ENCODE assay signal across 13 cellular contexts in the genomic region with DNA sequence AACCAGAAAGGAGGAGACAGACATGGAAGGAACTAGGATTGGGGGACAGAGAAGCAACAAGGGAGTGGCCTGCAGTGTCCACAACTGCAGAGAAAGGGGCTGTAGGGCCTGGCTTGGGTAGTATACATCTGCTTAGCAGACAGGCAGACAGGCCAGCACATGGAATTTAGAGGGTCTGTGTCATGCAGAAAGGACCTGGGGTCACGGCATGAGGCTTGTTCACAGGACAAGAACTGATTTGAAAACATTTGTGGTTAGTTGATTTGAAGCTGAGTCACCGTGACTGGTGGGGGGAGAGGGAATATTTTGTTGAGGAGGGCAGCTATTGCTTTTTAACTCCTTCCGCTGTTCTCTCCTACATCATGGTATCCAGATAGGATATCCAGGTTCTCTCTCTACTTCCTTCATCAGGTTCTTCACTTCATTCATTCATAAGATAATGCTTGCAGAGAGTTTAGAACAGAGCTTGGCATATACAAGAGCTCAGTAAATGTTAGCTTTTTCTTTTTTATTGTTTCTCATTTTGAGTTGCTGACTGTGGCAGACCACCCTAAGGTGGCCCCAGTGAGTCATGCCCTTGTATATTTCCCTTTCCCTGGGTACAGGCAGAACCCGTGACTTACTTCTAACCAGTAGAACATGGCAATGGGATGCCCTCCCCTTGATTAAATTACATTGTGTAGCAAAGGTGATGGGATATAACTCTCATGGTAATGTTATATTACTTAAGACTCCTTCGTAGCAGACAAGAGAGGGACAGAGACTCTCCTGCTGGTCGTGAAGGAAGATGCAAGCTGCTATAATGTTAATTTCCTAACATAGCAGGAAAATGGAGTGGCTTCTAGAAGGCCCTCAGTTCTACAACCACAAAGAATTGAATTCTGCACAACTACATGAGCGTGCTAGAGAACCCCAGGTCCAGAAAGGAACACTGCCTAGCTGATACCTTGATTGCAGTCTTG.
DNase-seq lines count a peak whose midpoint lies in the region; ATAC-seq and TF ChIP-seq lines count a peak whose summit lies in the region.
"Had no signal": no experiment of that assay in that cellular context is flagged by ENCODE, and none has a peak within 500 bp of the region (broad histone marks: within the 10 kb centered on the region; RNA-seq: fewer than 3 reads in every experiment).

No MANE protein-coding gene starts in this region.

- no peak overlapping the region for H3K4me3 Mint-ChIP-seq in effector memory CD8-positive, alpha-beta T cell
- H3K4me3 Mint-ChIP-seq: activated naive CD4-positive, alpha-beta T cell treated with anti-CD3 and anti-CD28 coated beads, Interleukin-2, amount 50 U/mL, for 24 hours; stimulated activated memory B cell treated with anti-CD40 and anti-IgM and Interleukin-4, amounts not matched to agents 10 μg/mL and 1 μg/mL and 100 μg/mL, for 72 hours had no signal

- H3K27me3 ChIP-seq in brain microvascular endothelial cell (replicated peaks) (no peaks in the 10 kb centered on the region), left lung (no peaks in the 10 kb centered on the region)

- TF ChIP-seq CTCF in AG09309 (IDR thresholded peaks at IDR 0.05; ENCODE audit: control insufficient read depth, insufficient read depth, low read depth, low read length, missing control alignments) (no peak), brain microvascular endothelial cell (IDR thresholded peaks at IDR 0.05; ENCODE audit: low read depth, low read length, missing control alignments) (peak; percentile 59), left lung (IDR thresholded peaks at IDR 0.05) (no peak)

- no peaks in the 10 kb centered on the region for H3K36me3 Mint-ChIP-seq in effector memory CD8-positive, alpha-beta T cell (ENCODE audit: insufficient read depth)
- H3K36me3 Mint-ChIP-seq: activated naive CD4-positive, alpha-beta T cell treated with anti-CD3 and anti-CD28 coated beads, Interleukin-2, amount 50 U/mL, for 24 hours; stimulated activated memory B cell treated with anti-CD40 and anti-IgM and Interleukin-4, amounts not matched to agents 10 μg/mL and 1 μg/mL and 100 μg/mL, for 72 hours had no signal

- peak; percentile 46 for DNase-seq in AG09309 (ENCODE audit: low read depth)
- peak; percentile 99 for DNase-seq in HT1080 (ENCODE audit: low read depth)
- DNase-seq in brain microvascular endothelial cell: peak; percentile 99
- DNase-seq in left lung: no peak
- no peak for DNase-seq in effector memory CD8-positive, alpha-beta T cell
- DNase-seq in NCI-H1694 (lab: John Stamatoyannopoulos, UW): no peak
- DNase-seq in SKM-1 treated with dmso at 0.1 percent for 144 hours (lab: John Stamatoyannopoulos, UW; ENCODE audit: unreplicated experiment): no peak
- DNase-seq: activated CD4-positive, alpha-beta T cell treated with anti-CD3 and anti-CD28 coated beads, Interleukin-2, amount 50 U/mL, for 48 hours; C1 segment of cervical spinal cord; MV-4-11 had no signal

- no peaks in the 10 kb centered on the region for H3K4me1 ChIP-seq in left lung

- H3K27me3 Mint-ChIP-seq in effector memory CD8-positive, alpha-beta T cell: peaks cover 0 to 9% of the 10 kb centered on the region in 2 donors

- H3K27ac Mint-ChIP-seq in effector memory CD8-positive, alpha-beta T cell: no peak overlapping the region
- H3K27ac Mint-ChIP-seq: activated naive CD4-positive, alpha-beta T cell treated with anti-CD3 and anti-CD28 coated beads, Interleukin-2, amount 50 U/mL, for 24 hours; stimulated activated memory B cell treated with anti-CD40 and anti-IgM and Interleukin-4, amounts not matched to agents 10 μg/mL and 1 μg/mL and 100 μg/mL, for 72 hours had no signal

- H3K4me1 Mint-ChIP-seq in effector memory CD8-positive, alpha-beta T cell (ENCODE audit: low read depth in 2 of 2): no peaks in the 10 kb centered on the region
- H3K4me1 Mint-ChIP-seq: activated naive CD4-positive, alpha-beta T cell treated with anti-CD3 and anti-CD28 coated beads, Interleukin-2, amount 50 U/mL, for 24 hours; stimulated activated memory B cell treated with anti-CD40 and anti-IgM and Interleukin-4, amounts not matched to agents 10 μg/mL and 1 μg/mL and 100 μg/mL, for 72 hours had no signal

- in situ Hi-C loops in brain microvascular endothelial cell (cut with HindIII; ENCODE audit: low pct_ligation_motif_present, low sequenced_read_pairs): no loop called here

- H3K27ac ChIP-seq in brain microvascular endothelial cell: peak overlapping the region; percentile 96
- no peak overlapping the region for H3K27ac ChIP-seq in left lung

- intact Hi-C loops in left lung (cut with DNase I): no loop called here

- no peak overlapping the region for H3K4me3 ChIP-seq in AG09309 (ENCODE audit: control insufficient read depth, low read depth, low read length)
- no peak overlapping the region for H3K4me3 ChIP-seq in brain microvascular endothelial cell (ENCODE audit: low read depth, low read length)
- no peak overlapping the region for H3K4me3 ChIP-seq in left lung

- H3K36me3 ChIP-seq in brain microvascular endothelial cell (replicated peaks): no peaks in the 10 kb centered on the region
- H3K36me3 ChIP-seq in left lung: no peaks in the 10 kb centered on the region

- H3K9me3 ChIP-seq in left lung: no peaks in the 10 kb centered on the region

- no peaks in the 10 kb centered on the region for H3K9me3 Mint-ChIP-seq in effector memory CD8-positive, alpha-beta T cell
- H3K9me3 Mint-ChIP-seq: activated naive CD4-positive, alpha-beta T cell treated with anti-CD3 and anti-CD28 coated beads, Interleukin-2, amount 50 U/mL, for 24 hours; stimulated activated memory B cell treated with anti-CD40 and anti-IgM and Interleukin-4, amounts not matched to agents 10 μg/mL and 1 μg/mL and 100 μg/mL, for 72 hours had no signal

- ATAC-seq in left lung: peak; percentile 24
- no peak for ATAC-seq in effector memory CD8-positive, alpha-beta T cell (replicated peaks)
- no peak for ATAC-seq in HG02588 (IDR thresholded peaks at IDR 0.05; ENCODE audit: unreplicated experiment)
- ATAC-seq: stimulated activated memory B cell treated with anti-CD40 and anti-IgM and Interleukin-4, amounts not matched to agents 10 μg/mL and 1 μg/mL and 100 μg/mL, for 72 hours had no signal

Comparison
In these comparisons a context has a peak if more than half of its experiments do, and no peak if none do; other contexts are left out.
1. DNase-seq: peak in AG09309 (single experiment), HT1080 (single experiment) and brain microvascular endothelial cell (single experiment); none in left lung (0 of 2), effector memory CD8-positive, alpha-beta T cell (0 of 3), NCI-H1694 (single experiment) and SKM-1 treated with dmso at 0.1 percent for 144 hours (single experiment).